Comparison of ENCODE assay signal across 15 cellular contexts in the genomic region with DNA sequence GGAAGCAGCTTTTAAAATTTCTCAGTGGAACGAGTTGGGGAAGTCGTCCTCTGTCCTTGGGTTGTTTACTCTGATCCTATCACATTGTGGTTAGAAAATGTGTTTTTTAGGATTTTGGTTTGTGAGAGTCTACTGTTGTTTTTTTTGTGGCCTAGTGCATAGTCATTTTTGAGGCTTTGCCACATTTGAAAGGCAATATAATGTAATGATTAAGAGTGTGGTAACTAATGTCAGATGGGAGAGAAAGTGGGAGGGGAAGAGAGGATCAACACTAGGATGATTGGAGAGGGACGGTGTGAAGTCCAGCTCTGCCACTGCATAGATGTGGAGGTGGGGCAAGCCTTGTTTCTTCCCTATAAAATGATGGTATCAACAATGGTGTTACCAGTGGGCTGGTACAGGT. TPM values are rescaled to one million over a fixed set of nuclear protein-coding genes. Genes with fewer than 3 reads are reported as not detected.
DNase-seq lines count a peak whose midpoint lies in the region; ATAC-seq, FAIRE-seq and TF ChIP-seq lines count a peak whose summit lies in the region.
"Had no signal": no experiment of that assay in that cellular context is flagged by ENCODE, and none has a peak within 500 bp of the region (broad histone marks: within the 10 kb centered on the region; RNA-seq: fewer than 3 reads in every experiment).

No MANE protein-coding gene starts in this region.

- ATAC-seq in WTC11 (no peak), GM21576 (IDR thresholded peaks at IDR 0.05; ENCODE audit: unreplicated experiment) (no peak), HG03378 (IDR thresholded peaks at IDR 0.05; ENCODE audit: unreplicated experiment) (no peak)
- no peak for ATAC-seq in stimulated activated naive B cell treated with anti-CD40 and anti-IgM and Interleukin-4, amounts not matched to agents 10 μg/mL and 1 μg/mL and 100 μg/mL, for 72 hours (replicated peaks)

- no peak overlapping the region for H3K4me3 ChIP-seq in endothelial cell of umbilical vein (replicated peaks in 1 of 3; ENCODE audit: insufficient read depth in 1 of 3, low read depth in 1 of 3, low read length in 3 of 3)
- H3K4me3 ChIP-seq: hepatocyte had no signal

- no TSS peak for BruUV-seq in endothelial cell of umbilical vein (replicated peaks; lab: Mats Ljungman, UMichigan)

- H3K4me1 ChIP-seq in endothelial cell of umbilical vein (ENCODE audit: control insufficient read depth, extremely low read depth, insufficient read depth, low read length): no peaks in the 10 kb centered on the region

- H3K36me3 Mint-ChIP-seq in activated T-cell treated with anti-CD3 and anti-CD28 coated beads, Interleukin-2, amount 50 U/mL, for 24 hours (ENCODE audit: low read depth): peaks cover 66% of the 10 kb centered on the region
- no peaks in the 10 kb centered on the region; the same call in 1 of the 2 replicates for H3K36me3 Mint-ChIP-seq in WTC11
- H3K36me3 Mint-ChIP-seq in stimulated activated naive B cell treated with anti-CD40 and anti-IgM and Interleukin-4, amounts not matched to agents 10 μg/mL and 1 μg/mL and 100 μg/mL, for 72 hours: peaks cover 46 to 50% of the 10 kb centered on the region in 2 donors
- H3K36me3 Mint-ChIP-seq: type B pancreatic cell had no signal

- H3K27me3 ChIP-seq in endothelial cell of umbilical vein (ENCODE audit: control insufficient read depth in 2 of 2, insufficient read depth in 2 of 2, low read length in 2 of 2): no peaks in the 10 kb centered on the region
- H3K27me3 ChIP-seq: hepatocyte had no signal

- H3K36me3 ChIP-seq in endothelial cell of umbilical vein (ENCODE audit: control insufficient read depth in 2 of 2, extremely low read depth in 1 of 2, insufficient read depth in 2 of 2, low read length in 2 of 2): peaks cover 0 to 8% of the 10 kb centered on the region in 2 experiments

- no peak for TF ChIP-seq CTCF in WTC11 (IDR thresholded peaks at IDR 0.05)
- no peak for TF ChIP-seq CTCF in endothelial cell of umbilical vein (IDR thresholded peaks at IDR 0.05; ENCODE audit: extremely low read depth in 1 of 2, insufficient read depth in 1 of 2, low read depth in 1 of 2, low read length in 2 of 2)

- dilution Hi-C loops in endothelial cell of umbilical vein (cut with MboI; ENCODE audit: extremely low pct_ligation_motif_present, low sequenced_read_pairs): no loop called here

- no peak for DNase-seq in activated T-cell treated with anti-CD3 and anti-CD28 coated beads, Interleukin-2, amount 50 U/mL, for 24 hours
- DNase-seq in activated T-cell treated with anti-CD3 and anti-CD28 coated beads for 4 hours (no peak), WTC11 (ENCODE audit: low spot score) (no peak), endothelial cell of umbilical vein (ENCODE audit: low read depth, low spot score) (peak; percentile 30), hypothalamus (lab: John Stamatoyannopoulos, UW) (no peak)
- DNase-seq in stimulated activated naive B cell treated with anti-CD40 and anti-IgM and Interleukin-4, amounts not matched to agents 10 μg/mL and 1 μg/mL and 100 μg/mL, for 72 hours: no peak
- DNase-seq: IMR-90, NCI-H1436, NCI-H524, nucleus accumbens had no signal

- no peaks in the 10 kb centered on the region for H4K20me1 ChIP-seq in endothelial cell of umbilical vein (replicated peaks; ENCODE audit: control insufficient read depth, extremely low read depth, insufficient read depth, low read length)

- CTCF ChIA-PET in WTC11 (lab: Charles Lee) (no interaction called here), endothelial cell of umbilical vein (lab: Charles Lee) (interaction anchor here (1.2 kb wide), 1 partner anchor 8 kb away, joined by 5 read pairs; a partner anchor contains a TSS)

- H3K9me3 ChIP-seq in endothelial cell of umbilical vein (replicated peaks; ENCODE audit: control insufficient read depth, insufficient read depth, low read length): no peaks in the 10 kb centered on the region

- H3K9me1 ChIP-seq in endothelial cell of umbilical vein (replicated peaks; ENCODE audit: control insufficient read depth, extremely low read depth, insufficient read depth, low read length): no peaks in the 10 kb centered on the region

- FAIRE-seq in endothelial cell of umbilical vein (lab: Jason Lieb, UNC): no peak
- FAIRE-seq: D721Med had no signal

- POLR2A ChIA-PET in WTC11 (lab: Charles Lee): no interaction called here
- POLR2A ChIA-PET in endothelial cell of umbilical vein (lab: Charles Lee): no interaction called here

- H3K27ac ChIP-seq in endothelial cell of umbilical vein (ENCODE audit: insufficient read depth, low read depth, low read length): no peak overlapping the region
- H3K27ac ChIP-seq: hepatocyte had no signal

- H3K27me3 Mint-ChIP-seq in activated T-cell treated with anti-CD3 and anti-CD28 coated beads, Interleukin-2, amount 50 U/mL, for 24 hours: no peaks in the 10 kb centered on the region
- H3K27me3 Mint-ChIP-seq in WTC11 (ENCODE audit: low read depth): no peaks in the 10 kb centered on the region
- no peaks in the 10 kb centered on the region for H3K27me3 Mint-ChIP-seq in stimulated activated naive B cell treated with anti-CD40 and anti-IgM and Interleukin-4, amounts not matched to agents 10 μg/mL and 1 μg/mL and 100 μg/mL, for 72 hours
- H3K27me3 Mint-ChIP-seq: type B pancreatic cell had no signal

- H2AFZ ChIP-seq in endothelial cell of umbilical vein (ENCODE audit: low read depth, low read length): no peak overlapping the region
- H2AFZ ChIP-seq: hepatocyte had no signal

- no peak for TF ChIP-seq POLR2A in endothelial cell of umbilical vein (IDR thresholded peaks at IDR 0.05; ENCODE audit: low read depth, low read length)

- H3K4me3 Mint-ChIP-seq in activated T-cell treated with anti-CD3 and anti-CD28 coated beads, Interleukin-2, amount 50 U/mL, for 24 hours: peak overlapping the region; percentile 59
- no peak overlapping the region for H3K4me3 Mint-ChIP-seq in WTC11
- H3K4me3 Mint-ChIP-seq in stimulated activated naive B cell treated with anti-CD40 and anti-IgM and Interleukin-4, amounts not matched to agents 10 μg/mL and 1 μg/mL and 100 μg/mL, for 72 hours: peak overlapping the region; percentile 58 to 71
- H3K4me3 Mint-ChIP-seq: type B pancreatic cell had no signal

- peak overlapping the region; percentile 88 for H3K27ac Mint-ChIP-seq in activated T-cell treated with anti-CD3 and anti-CD28 coated beads, Interleukin-2, amount 50 U/mL, for 24 hours
- H3K27ac Mint-ChIP-seq in WTC11: peak overlapping the region; percentile 35; the same call in 1 of the 2 replicates
- peak overlapping the region; percentile 82 for H3K27ac Mint-ChIP-seq in stimulated activated naive B cell treated with anti-CD40 and anti-IgM and Interleukin-4, amounts not matched to agents 10 μg/mL and 1 μg/mL and 100 μg/mL, for 72 hours
- H3K27ac Mint-ChIP-seq: type B pancreatic cell had no signal

- intact Hi-C loops in endothelial cell of umbilical vein (cut with micrococcal nuclease): no loop called here

- H3K79me2 ChIP-seq in endothelial cell of umbilical vein (ENCODE audit: control insufficient read depth, insufficient read depth, low read length): peaks cover 7% of the 10 kb centered on the region
- H3K79me2 ChIP-seq: hepatocyte had no signal

- peaks cover 66% of the 10 kb centered on the region for H3K4me1 Mint-ChIP-seq in activated T-cell treated with anti-CD3 and anti-CD28 coated beads, Interleukin-2, amount 50 U/mL, for 24 hours (ENCODE audit: low read depth)
- peaks cover 7% of the 10 kb centered on the region for H3K4me1 Mint-ChIP-seq in WTC11
- H3K4me1 Mint-ChIP-seq in stimulated activated naive B cell treated with anti-CD40 and anti-IgM and Interleukin-4, amounts not matched to agents 10 μg/mL and 1 μg/mL and 100 μg/mL, for 72 hours: peaks cover 30 to 57% of the 10 kb centered on the region in 2 donors

- peaks cover 9% of the 10 kb centered on the region for H3K9me3 Mint-ChIP-seq in activated T-cell treated with anti-CD3 and anti-CD28 coated beads, Interleukin-2, amount 50 U/mL, for 24 hours
- H3K9me3 Mint-ChIP-seq in WTC11: peaks cover 19% of the 10 kb centered on the region
- peaks cover 0 to 1% of the 10 kb centered on the region in 2 donors for H3K9me3 Mint-ChIP-seq in stimulated activated naive B cell treated with anti-CD40 and anti-IgM and Interleukin-4, amounts not matched to agents 10 μg/mL and 1 μg/mL and 100 μg/mL, for 72 hours
- H3K9me3 Mint-ChIP-seq: type B pancreatic cell had no signal

- no peak overlapping the region for H3K9ac ChIP-seq in endothelial cell of umbilical vein (replicated peaks; ENCODE audit: extremely low read depth, insufficient read depth, low read length)

- H3K4me2 ChIP-seq in endothelial cell of umbilical vein (ENCODE audit: insufficient read depth, low read length): no peak overlapping the region
- H3K4me2 ChIP-seq: hepatocyte had no signal

TF ChIP-seq in WTC11, 78 proteins besides CTCF, POLR2A, EP300 and RAD21 (continues in another document):
- TF ChIP-seq ZNF219 (CRISPR knock-in tag; IDR thresholded peaks at IDR 0.05; ENCODE audit: borderline replicate concordance): no peak
- no peak for TF ChIP-seq GABPB1 (CRISPR knock-in tag; IDR thresholded peaks at IDR 0.05)

TF ChIP-seq in endothelial cell of umbilical vein, 7 proteins besides CTCF, POLR2A, EP300 and RAD21:
- TF ChIP-seq MYC (IDR thresholded peaks at IDR 0.05; ENCODE audit: low read depth, low read length) (no peak), EZH2 (IDR thresholded peaks at IDR 0.05; ENCODE audit: borderline replicate concordance, low read depth, low read length, severe bottlenecking) (no peak), GATA2 (IDR thresholded peaks at IDR 0.05; ENCODE audit: insufficient read depth, insufficient read length, low read depth, low read length) (no peak), JUN (IDR thresholded peaks at IDR 0.05; ENCODE audit: borderline replicate concordance, insufficient read depth, insufficient read length, low read depth) (no peak), POLR2AphosphoS5 (IDR thresholded peaks at IDR 0.05; ENCODE audit: insufficient read depth, low read depth, low read length) (no peak), FOS (IDR thresholded peaks at IDR 0.05; ENCODE audit: borderline replicate concordance, insufficient read depth, low read length) (no peak)
- TF ChIP-seq, protein P1, sequence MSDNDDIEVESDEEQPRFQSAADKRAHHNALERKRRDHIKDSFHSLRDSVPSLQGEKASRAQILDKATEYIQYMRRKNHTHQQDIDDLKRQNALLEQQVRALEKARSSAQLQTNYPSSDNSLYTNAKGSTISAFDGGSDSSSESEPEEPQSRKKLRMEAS (IDR thresholded peaks at IDR 0.05; ENCODE audit: insufficient read depth, insufficient read length): no peak

RNA-seq across cellular contexts. Expression of a gene that starts 8.5 kb away (rescaled TPM):
- total RNA-seq in WTC11 (2021): 2.7 to 3.8 TPM (median 3.2 TPM) in 3 replicates
- total RNA-seq in endothelial cell of umbilical vein: 21.4 and 27.3 TPM in 2 replicates
- 10.7 and 16.0 TPM in 2 replicates for polyA plus RNA-seq in endothelial cell of umbilical vein
- 7.7 and 8.1 TPM in 2 replicates for polyA plus RNA-seq in endothelial cell of umbilical vein (2011; cell fraction: cytosol; rRNA removed)
- polyA plus RNA-seq in endothelial cell of umbilical vein (2011; cell fraction: nucleus; rRNA removed): 49.3 and 51.8 TPM in 2 replicates
- polyA plus RNA-seq in endothelial cell of umbilical vein (2012): 15.8 and 22.9 TPM in 2 replicates
- 16.0 and 17.8 TPM in 2 replicates for polyA minus RNA-seq in endothelial cell of umbilical vein
- polyA minus RNA-seq in endothelial cell of umbilical vein (2011; cell fraction: cytosol; rRNA and poly(A)+ RNA removed): 3.4 TPM
- polyA minus RNA-seq in endothelial cell of umbilical vein (2011; cell fraction: nucleus; rRNA and poly(A)+ RNA removed): 25.6 and 29.6 TPM in 2 replicates

Comparison
In these comparisons a context has a peak if more than half of its experiments do, and no peak if none do; other contexts are left out.
1. H3K27ac Mint-ChIP-seq: peak in every context shown above with its lines; median percentile 88 in activated T-cell treated with anti-CD3 and anti-CD28 coated beads, Interleukin-2, amount 50 U/mL, for 24 hours; 82 in stimulated activated naive B cell treated with anti-CD40 and anti-IgM and Interleukin-4, amounts not matched to agents 10 μg/mL and 1 μg/mL and 100 μg/mL, for 72 hours; 35 in WTC11.